8 cellular contexts compared by ENCODE assay signal in genomic region chr3:40580494-40581091, GRCh38. TPM values are rescaled to one million over a fixed set of nuclear protein-coding genes. Genes with fewer than 3 reads are reported as not detected.
DNase-seq lines count a peak whose midpoint lies in the region; FAIRE-seq and TF ChIP-seq lines count a peak whose summit lies in the region.

No MANE protein-coding gene starts in this region.

- H3K4me3 ChIP-seq in fibroblast of lung (replicated peaks in 1 of 4; ENCODE audit: control extremely low read depth in 1 of 4, insufficient read depth in 1 of 4, low read depth in 3 of 4, low read length in 4 of 4) (no peak overlapping the region), neuronal stem cell (ENCODE audit: low read length in 2 of 2) (no peak overlapping the region), suprapubic skin (no peak overlapping the region)

- no peak overlapping the region for H2BK5ac ChIP-seq in neuronal stem cell (ENCODE audit: low read length)

- no peak overlapping the region for H3K27ac ChIP-seq in fibroblast of lung (ENCODE audit: insufficient read depth, low read length)
- no peak overlapping the region for H3K27ac ChIP-seq in neuronal stem cell (replicated peaks; ENCODE audit: low read length)
- no peak overlapping the region for H3K27ac ChIP-seq in suprapubic skin

- H2AK5ac ChIP-seq in neuronal stem cell (ENCODE audit: low read depth, low read length): no peak overlapping the region

- H3K9ac ChIP-seq in fibroblast of lung (ENCODE audit: insufficient read depth, low read length) (no peak overlapping the region), neuronal stem cell (ENCODE audit: low read depth, low read length, poor library complexity) (no peak overlapping the region)

- TF ChIP-seq EP300 in suprapubic skin (IDR thresholded peaks at IDR 0.05): no peak

- H3K4me1 ChIP-seq in fibroblast of lung (ENCODE audit: control insufficient read depth, extremely low read depth, insufficient read depth, low read length): no peaks in the 10 kb centered on the region
- H3K4me1 ChIP-seq in neuronal stem cell (ENCODE audit: control insufficient read depth in 2 of 2, insufficient read depth in 1 of 2, low read depth in 1 of 2, low read length in 2 of 2): peaks cover 5 to 12% of the 10 kb centered on the region in 2 donors
- peaks cover 24% of the 10 kb centered on the region for H3K4me1 ChIP-seq in suprapubic skin

- H2BK15ac ChIP-seq in neuronal stem cell (ENCODE audit: low read length): no peak overlapping the region

- H3K79me2 ChIP-seq in fibroblast of lung (ENCODE audit: control insufficient read depth, insufficient read depth, low read length): no peaks in the 10 kb centered on the region

- H3K27me3 ChIP-seq in fibroblast of lung (ENCODE audit: control insufficient read depth, insufficient read depth, low read length) (no peaks in the 10 kb centered on the region), neuronal stem cell (ENCODE audit: control insufficient read depth in 3 of 3, insufficient read depth in 3 of 3, low read depth in 1 of 3, low read length in 3 of 3) (no peaks in the 10 kb centered on the region), suprapubic skin (no peaks in the 10 kb centered on the region)

- no peak overlapping the region for H4K8ac ChIP-seq in neuronal stem cell (ENCODE audit: low read depth, low read length)

- DNase-seq in AG08395 (ENCODE audit: low spot score) (peak; percentile 72), GM18507 (ENCODE audit: extremely low spot score, insufficient read length, low read depth) (peak; percentile 35), HTR-8/SVneo (ENCODE audit: insufficient read length, low spot score) (peak; percentile 67), OCI-M1 (lab: John Stamatoyannopoulos, UW) (peak; percentile 81), fibroblast of lung (ENCODE audit: low read depth in 2 of 2) (peak; percentile 56 to 69), neuronal stem cell (ENCODE audit: low spot score) (peak; percentile 77), suprapubic skin (ENCODE audit: low spot score in 2 of 2) (peak; percentile 73 to 85)
- DNase-seq in activated T-cell treated with anti-CD3 and anti-CD28 coated beads, Interleukin-2, amount 50 U/mL, for 1 hour: peak; percentile 62

- H3K4me2 ChIP-seq in fibroblast of lung (ENCODE audit: extremely low read depth, insufficient read depth, low read length): no peak overlapping the region
- no peak overlapping the region for H3K4me2 ChIP-seq in neuronal stem cell (ENCODE audit: insufficient read depth, low read length, poor library complexity, severe bottlenecking)

- H3K9me3 ChIP-seq in fibroblast of lung (ENCODE audit: control insufficient read depth, insufficient read depth, low read depth, low read length) (no peaks in the 10 kb centered on the region), neuronal stem cell (replicated peaks in 1 of 2; ENCODE audit: control insufficient read depth in 2 of 2, insufficient read depth in 1 of 2, low read depth in 1 of 2, low read length in 2 of 2) (no peaks in the 10 kb centered on the region), suprapubic skin (no peaks in the 10 kb centered on the region)

- H3K4ac ChIP-seq in neuronal stem cell (ENCODE audit: low read length): no peak overlapping the region

- no peak overlapping the region for H3K18ac ChIP-seq in neuronal stem cell (ENCODE audit: low read length)

- no peak overlapping the region for H2BK120ac ChIP-seq in neuronal stem cell (ENCODE audit: low read depth, low read length)

- H3K23ac ChIP-seq in neuronal stem cell (ENCODE audit: low read depth, low read length, poor library complexity): no peak overlapping the region

- no peak for TF ChIP-seq POLR2A in suprapubic skin (IDR thresholded peaks at IDR 0.05)

- TF ChIP-seq CTCF in fibroblast of lung (conservative IDR thresholded peaks at IDR 0.05 in 1 of 2, IDR thresholded peaks at IDR 0.05 in 1 of 2; ENCODE audit: low read depth in 1 of 2, low read length in 2 of 2) (peak; percentile 97 to 100), suprapubic skin (IDR thresholded peaks at IDR 0.05) (peak; percentile 45 to 87)

- H4K91ac ChIP-seq in neuronal stem cell (ENCODE audit: low read depth, low read length, poor library complexity): no peak overlapping the region

- H3K36me3 ChIP-seq in fibroblast of lung (ENCODE audit: control insufficient read depth, insufficient read depth, low read length): no peaks in the 10 kb centered on the region
- H3K36me3 ChIP-seq in neuronal stem cell (replicated peaks in 1 of 2; ENCODE audit: control insufficient read depth in 2 of 2, insufficient read depth in 2 of 2, low read length in 2 of 2): no peaks in the 10 kb centered on the region
- no peaks in the 10 kb centered on the region for H3K36me3 ChIP-seq in suprapubic skin

- WGBS in neuronal stem cell (ENCODE audit: extremely low coverage in 2 of 2, insufficient read length in 2 of 2, insufficient replicate concordance in 1 of 2), 2 donors: no CpG with 5 or more reads among the region's 2 CpGs
- WGBS in suprapubic skin: 0% methylated on average over 2 of the region's 2 CpGs

- FAIRE-seq in GM18507 (lab: Jason Lieb, UNC) (peak; percentile 88), HTR-8/SVneo (lab: Jason Lieb, UNC) (no peak)

- no peak overlapping the region for H2BK12ac ChIP-seq in neuronal stem cell (ENCODE audit: low read length)

- no peaks in the 10 kb centered on the region for H3K79me1 ChIP-seq in neuronal stem cell (ENCODE audit: low read depth, low read length)

- H4K20me1 ChIP-seq in fibroblast of lung (ENCODE audit: control insufficient read depth, extremely low read depth, insufficient read depth, low read length): no peaks in the 10 kb centered on the region

- no peak overlapping the region for H3K14ac ChIP-seq in neuronal stem cell (ENCODE audit: low read length)

- H2AFZ ChIP-seq in fibroblast of lung (ENCODE audit: low read length) (no peak overlapping the region), neuronal stem cell (ENCODE audit: low read length) (no peak overlapping the region)

RNA-seq across cellular contexts. Expression of gene ZNF621, which starts 55.8 kb away (rescaled TPM):
- total RNA-seq in fibroblast of lung: 14.6 and 23.3 TPM in 2 replicates
- polyA plus RNA-seq in fibroblast of lung: 18.8 and 23.1 TPM in 2 replicates
- 11.8 and 14.3 TPM in 2 replicates for polyA plus RNA-seq in fibroblast of lung (2012)
- 18.0 and 25.6 TPM in 2 replicates for polyA minus RNA-seq in fibroblast of lung (ENCODE audit: low replicate concordance)
- 15.0 TPM for polyA plus RNA-seq in neuronal stem cell (2013, experiment 1 of 2)
- 15.7 TPM for polyA plus RNA-seq in neuronal stem cell (2013, experiment 2 of 2)
- total RNA-seq in suprapubic skin: 10 to 100 TPM in 3 of 4 donors, 1 to 10 TPM in 1; 9.5 to 29.0 (median 14.6) TPM
